ENCODE assay signal across 8 cellular contexts in the genomic region with DNA sequence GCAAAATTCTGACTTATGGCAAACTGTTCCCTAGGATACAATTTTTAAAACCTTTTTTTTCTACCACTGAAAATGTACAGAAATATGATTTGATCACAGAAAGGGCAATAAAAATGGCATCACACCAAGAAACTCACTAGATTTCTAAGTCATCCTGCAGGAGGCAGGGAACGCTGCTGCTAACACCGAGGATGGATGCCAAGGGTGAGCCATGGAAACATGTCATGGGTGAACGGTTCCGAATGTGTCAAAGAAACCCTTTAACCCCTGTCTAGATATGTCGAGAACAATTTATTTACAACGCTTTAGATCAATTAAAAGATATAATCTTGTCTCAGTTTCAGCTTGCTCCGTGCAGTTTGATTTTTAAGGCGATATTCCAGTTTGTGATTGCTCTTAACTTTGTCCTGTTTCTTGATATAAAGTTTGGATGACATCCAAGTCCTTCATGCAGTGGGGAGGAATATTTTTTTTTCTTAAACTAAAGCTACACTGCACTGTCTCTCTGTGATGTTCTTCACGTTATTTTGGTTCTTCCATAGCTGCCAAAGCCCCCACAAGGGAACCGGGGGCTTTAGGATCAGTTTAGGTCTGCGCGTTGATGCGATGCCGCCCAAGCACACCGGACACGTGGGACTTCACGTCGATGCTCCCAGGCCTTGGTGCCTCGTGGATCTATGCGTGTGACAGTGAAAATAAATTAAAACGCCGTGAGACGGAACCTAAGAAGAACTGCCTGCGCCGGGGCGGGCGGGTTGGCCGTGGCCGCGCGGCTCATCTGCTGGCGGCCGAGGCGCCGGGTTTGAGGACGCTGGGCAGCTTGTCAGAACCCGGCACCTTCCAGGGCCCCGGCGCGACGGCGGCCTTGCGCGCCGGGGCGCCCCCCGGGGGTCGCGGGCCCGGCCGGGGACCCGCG.
DNase-seq lines count a peak whose midpoint lies in the region; ATAC-seq, FAIRE-seq and TF ChIP-seq lines count a peak whose summit lies in the region.

No MANE protein-coding gene starts in this region.

- no peaks in the 10 kb centered on the region for H3K79me2 ChIP-seq in GM23248 (ENCODE audit: insufficient read depth)

- H3K27me3 Mint-ChIP-seq in Caco-2 (ENCODE audit: insufficient read depth, unreplicated experiment), result peaks cover 3% of the 10 kb centered on the region
- peaks cover 36% of the 10 kb centered on the region for H3K27me3 Mint-ChIP-seq in activated T-cell treated with anti-CD3 and anti-CD28 coated beads, Interleukin-2, amount 50 U/mL, for 24 hours

- H3K4me2 ChIP-seq in GM23248 (ENCODE audit: unreplicated experiment), result peak overlapping the region; percentile 67

- H3K9ac ChIP-seq in GM23248, result peak overlapping the region; percentile 72

- no peaks in the 10 kb centered on the region for H3K27me3 ChIP-seq in Caco-2 (replicated peaks; ENCODE audit: control insufficient read depth, insufficient read depth, low read length)
- H3K27me3 ChIP-seq in GM23248 (replicated peaks; ENCODE audit: insufficient read depth), result no peaks in the 10 kb centered on the region
- H3K27me3 ChIP-seq in gastroesophageal sphincter, result no peaks in the 10 kb centered on the region
- no peaks in the 10 kb centered on the region for H3K27me3 ChIP-seq in pancreas

- peak overlapping the region; percentile 83 for H2AFZ ChIP-seq in GM23248

- H3K4me1 ChIP-seq in Caco-2 (peaks cover 19% of the 10 kb centered on the region), GM23248 (ENCODE audit: insufficient read depth) (peaks cover 25% of the 10 kb centered on the region; the same call in 1 of the 2 replicates), gastroesophageal sphincter (peaks cover 4 to 41% (median 9%) of the 10 kb centered on the region in 3 donors), pancreas (peaks cover 5 to 9% (median 8%) of the 10 kb centered on the region in 3 donors)

- ATAC-seq in gastroesophageal sphincter (peak; percentile 1), pancreas (no peak)

- intact Hi-C loops in Caco-2 (cut with micrococcal nuclease; ENCODE audit: unreplicated experiment) (loop anchor here (1.0 kb wide), 1 partner anchor 78 kb away; no protein-coding TSS in a partner anchor), pancreas (cut with DNase I) (no loop called here)

- H3K4me3 ChIP-seq in Caco-2 (ENCODE audit: low read depth, low read length) (peak overlapping the region; percentile 46), GM23248 (peak overlapping the region; percentile 75), gastroesophageal sphincter (peak overlapping the region; percentile 35 to 63), pancreas (peak overlapping the region; percentile 11 to 54 (median 34))

- H3K36me3 Mint-ChIP-seq in Caco-2 (ENCODE audit: insufficient read depth, unreplicated experiment), result peaks cover 4% of the 10 kb centered on the region
- H3K36me3 Mint-ChIP-seq in activated T-cell treated with anti-CD3 and anti-CD28 coated beads, Interleukin-2, amount 50 U/mL, for 24 hours (ENCODE audit: low read depth), result no peaks in the 10 kb centered on the region

- H3K27ac Mint-ChIP-seq in Caco-2 (ENCODE audit: unreplicated experiment), result peak overlapping the region; percentile 64
- H3K27ac Mint-ChIP-seq in activated T-cell treated with anti-CD3 and anti-CD28 coated beads, Interleukin-2, amount 50 U/mL, for 24 hours, result peak overlapping the region; percentile 80

- H3K9me3 Mint-ChIP-seq in Caco-2 (ENCODE audit: unreplicated experiment), result no peaks in the 10 kb centered on the region
- no peaks in the 10 kb centered on the region for H3K9me3 Mint-ChIP-seq in activated T-cell treated with anti-CD3 and anti-CD28 coated beads, Interleukin-2, amount 50 U/mL, for 24 hours

- peak; percentile 34 for FAIRE-seq in pancreas (lab: Jason Lieb, UNC)

- H3K4me3 Mint-ChIP-seq in Caco-2 (ENCODE audit: unreplicated experiment), result peak overlapping the region; percentile 82
- H3K4me3 Mint-ChIP-seq in activated T-cell treated with anti-CD3 and anti-CD28 coated beads, Interleukin-2, amount 50 U/mL, for 24 hours, result peak overlapping the region; percentile 76

- H3K4me1 Mint-ChIP-seq in Caco-2 (ENCODE audit: low read depth, unreplicated experiment), result peaks cover 11% of the 10 kb centered on the region
- H3K4me1 Mint-ChIP-seq in activated T-cell treated with anti-CD3 and anti-CD28 coated beads, Interleukin-2, amount 50 U/mL, for 24 hours (ENCODE audit: low read depth), result peaks cover 13% of the 10 kb centered on the region

- no peaks in the 10 kb centered on the region for H3K9me3 ChIP-seq in Caco-2
- no peaks in the 10 kb centered on the region for H3K9me3 ChIP-seq in GM23248 (ENCODE audit: low read depth)
- H3K9me3 ChIP-seq in gastroesophageal sphincter, result no peaks in the 10 kb centered on the region
- no peaks in the 10 kb centered on the region for H3K9me3 ChIP-seq in pancreas

- H3K36me3 ChIP-seq in Caco-2 (ENCODE audit: control insufficient read depth, insufficient read depth, low read length) (no peaks in the 10 kb centered on the region), GM23248 (ENCODE audit: low read depth) (no peaks in the 10 kb centered on the region), gastroesophageal sphincter (no peaks in the 10 kb centered on the region), pancreas (no peaks in the 10 kb centered on the region)

- no peak for TF ChIP-seq EP300 in gastroesophageal sphincter (IDR thresholded peaks at IDR 0.05)

- in situ Hi-C loops in GM23248 (cut with MboI), result no loop called here

- 16% methylated on average over 37 to 40 of the region's 53 CpGs for WGBS in GM23248 (ENCODE audit: low coverage in 1 of 2, low lambda C conversion rate in 2 of 2, missing lambda C conversion rate in 2 of 2), 2 experiments
- 6 to 16% methylated on average over 13 to 14 of the region's 53 CpGs for WGBS in gastroesophageal sphincter (ENCODE audit: low coverage in 1 of 2), 2 donors
- WGBS in pancreas, 2 donors, result 6% methylated on average over 53 of the region's 53 CpGs

- POLR2A ChIA-PET in Caco-2 (lab: Charles Lee) (no interaction called here), GM10248 (lab: Yijun Ruan, JAX) (no interaction called here)

- DNase-seq in Caco-2 (peak in 1 of 2 experiments; percentile 20), GM23248 (peak; percentile 89), NCI-H1105 (lab: John Stamatoyannopoulos, UW) (peak; percentile 40), pancreas (peak; percentile 3 to 66 (median 31)), GM10248 (ENCODE audit: extremely low spot score) (no peak), NCI-H510A (lab: John Stamatoyannopoulos, UW) (no peak)
- peak; percentile 62 for DNase-seq in activated T-cell treated with anti-CD3 and anti-CD28 coated beads, Interleukin-2, amount 50 U/mL, for 24 hours

- H3K9me2 ChIP-seq in GM23248 (ENCODE audit: insufficient read depth), result no peaks in the 10 kb centered on the region

- TF ChIP-seq POLR2A in gastroesophageal sphincter (IDR thresholded peaks at IDR 0.05), result no peak

- TF ChIP-seq CTCF in Caco-2 (IDR thresholded peaks at IDR 0.05; ENCODE audit: insufficient read depth in 1 of 2, low read depth in 1 of 2, low read length in 1 of 2, severe bottlenecking in 1 of 2, unreplicated experiment in 1 of 2) (no peak), gastroesophageal sphincter (IDR thresholded peaks at IDR 0.05) (peak in 2 of 4 experiments; percentile 17 to 34), pancreas (IDR thresholded peaks at IDR 0.05) (no peak), GM10248 (IDR thresholded peaks at IDR 0.05; ENCODE audit: control extremely low read depth, extremely low read depth, low read depth, missing control alignments) (no peak)

- H3K27ac ChIP-seq in GM23248 (peak overlapping the region; percentile 45), gastroesophageal sphincter (peak overlapping the region; percentile 60 to 100 (median 98)), pancreas (peak overlapping the region in 3 of 4 donors; percentile 60 to 67 (median 63))

- BruUV-seq in Caco-2 (replicated peaks; lab: Mats Ljungman, UMichigan), result TSS peak; percentile 80

- no peaks in the 10 kb centered on the region for H4K20me1 ChIP-seq in GM23248 (ENCODE audit: insufficient read depth)

- H3F3A ChIP-seq in GM23248 (ENCODE audit: insufficient read depth), result peaks cover 13% of the 10 kb centered on the region

- CTCF ChIA-PET in Caco-2 (lab: Charles Lee), result interaction anchor here (1.3 kb wide), 1 partner anchor 29 kb away, joined by 3 read pairs; no protein-coding TSS in a partner anchor
- CTCF ChIA-PET in GM10248 (lab: Yijun Ruan, JAX), result interaction anchor here (0.8 to 5.7 kb wide), 9 partner anchors 9 to 367 kb away, joined by 3 to 61 read pairs (median 5); no protein-coding TSS in a partner anchor

Comparison
In these comparisons a context has a peak if more than half of its experiments do, and no peak if none do; other contexts are left out.
1. DNase-seq: peak in GM23248 (single experiment), NCI-H1105 (single experiment), activated T-cell treated with anti-CD3 and anti-CD28 coated beads, Interleukin-2, amount 50 U/mL, for 24 hours (single experiment) and pancreas (6 of 6); none in GM10248 (single experiment) and NCI-H510A (single experiment).
2. H3K27ac ChIP-seq: peak in every context shown above with its lines; median percentile 98 in gastroesophageal sphincter; 63 in pancreas; 45 in GM23248.
3. Peak in every context shown above with its lines, with median percentiles within 50 percentile points of each other: H3K4me3 ChIP-seq.